ENCODE assay signal across 9 cellular contexts in genomic region chr3:103991461-103992115, GRCh38.
DNase-seq lines count a peak whose midpoint lies in the region; ATAC-seq and TF ChIP-seq lines count a peak whose summit lies in the region.
"Had no signal": no experiment of that assay in that cellular context is flagged by ENCODE, and none has a peak within 500 bp of the region (broad histone marks: within the 10 kb centered on the region; RNA-seq: fewer than 3 reads in every experiment).

No MANE protein-coding gene starts in this region.

- H3K36me3 ChIP-seq in GM06990 (ENCODE audit: control insufficient read depth, insufficient read depth, low read length) = no peaks in the 10 kb centered on the region
- no peaks in the 10 kb centered on the region for H3K36me3 ChIP-seq in adipocyte (ENCODE audit: control insufficient read depth, insufficient read depth, low read length, severe bottlenecking)
- no peaks in the 10 kb centered on the region for H3K36me3 ChIP-seq in mesenchymal stem cell (ENCODE audit: control insufficient read depth in 1 of 2, insufficient read depth in 2 of 2, low read depth in 1 of 2, low read length in 2 of 2)

- H3K14ac ChIP-seq in mesenchymal stem cell (ENCODE audit: low read length in 2 of 2) = no peak overlapping the region

- no peak overlapping the region for H3K9ac ChIP-seq in adipocyte (ENCODE audit: low read length)
- H3K9ac ChIP-seq in mesenchymal stem cell (ENCODE audit: low read length) = no peak overlapping the region

- no peak overlapping the region for H3K27ac ChIP-seq in mesenchymal stem cell (ENCODE audit: low read length, poor library complexity, severe bottlenecking)

- H3K4me1 ChIP-seq in adipocyte (ENCODE audit: control insufficient read depth, insufficient read depth, low read length) = no peaks in the 10 kb centered on the region
- no peaks in the 10 kb centered on the region for H3K4me1 ChIP-seq in mesenchymal stem cell (ENCODE audit: control insufficient read depth, insufficient read depth, low read depth, low read length)

- no peak overlapping the region for H2BK120ac ChIP-seq in mesenchymal stem cell (ENCODE audit: low read depth, low read length)

- no peak for DNase-seq in GM06990 (ENCODE audit: extremely low read depth, insufficient read length)
- peak; percentile 53 for DNase-seq in HT1080 (ENCODE audit: low read depth)
- peak; percentile 64 for DNase-seq in adipocyte (ENCODE audit: low read depth)
- peak; percentile 24 for DNase-seq in mesenchymal stem cell
- no peak for DNase-seq in retina
- no peak for DNase-seq in NCI-H510A (lab: John Stamatoyannopoulos, UW)
- DNase-seq: naive thymus-derived CD8-positive, alpha-beta T cell had no signal

- peak; percentile 63 for TF ChIP-seq CTCF in GM06990 (IDR thresholded peaks at IDR 0.05; ENCODE audit: insufficient read depth, low read length, poor library complexity, severe bottlenecking)

- H3K9me3 ChIP-seq in adipocyte (ENCODE audit: control insufficient read depth, low read length) (no peaks in the 10 kb centered on the region), mesenchymal stem cell (ENCODE audit: control insufficient read depth, low read length) (no peaks in the 10 kb centered on the region)

- no peak overlapping the region for H2BK12ac ChIP-seq in mesenchymal stem cell (ENCODE audit: low read length in 2 of 2)

- no peak overlapping the region for H3K4ac ChIP-seq in mesenchymal stem cell (ENCODE audit: low read depth in 1 of 2, low read length in 2 of 2)

- H3K27me3 ChIP-seq in GM06990 (replicated peaks; ENCODE audit: control insufficient read depth, insufficient read depth, low read length) (no peaks in the 10 kb centered on the region), adipocyte (replicated peaks; ENCODE audit: control insufficient read depth, insufficient read depth, low read length) (no peaks in the 10 kb centered on the region), mesenchymal stem cell (ENCODE audit: control insufficient read depth in 1 of 2, insufficient read depth in 1 of 2, low read length in 2 of 2) (no peaks in the 10 kb centered on the region)

- ATAC-seq in HG02870 (IDR thresholded peaks at IDR 0.05; ENCODE audit: unreplicated experiment) (no peak), GM21447 (IDR thresholded peaks at IDR 0.05; ENCODE audit: unreplicated experiment) (no peak)
- ATAC-seq: naive thymus-derived CD8-positive, alpha-beta T cell had no signal

- H2AFZ ChIP-seq in mesenchymal stem cell (ENCODE audit: low read depth, low read length) = no peak overlapping the region

- no peaks in the 10 kb centered on the region for H3K79me1 ChIP-seq in mesenchymal stem cell (replicated peaks; ENCODE audit: low read length, poor library complexity, severe bottlenecking)

- no peak overlapping the region for H2BK5ac ChIP-seq in mesenchymal stem cell (ENCODE audit: low read depth, low read length, poor library complexity, severe bottlenecking)

- no peak overlapping the region for H3K4me2 ChIP-seq in mesenchymal stem cell (ENCODE audit: low read length, poor library complexity, severe bottlenecking)

- H3K18ac ChIP-seq in mesenchymal stem cell (ENCODE audit: low read depth in 1 of 2, low read length in 2 of 2) = no peak overlapping the region

- H2AK5ac ChIP-seq in mesenchymal stem cell (ENCODE audit: low read length, severe bottlenecking) = no peak overlapping the region

- no peak overlapping the region for H2BK15ac ChIP-seq in mesenchymal stem cell (ENCODE audit: low read depth, poor library complexity, severe bottlenecking)

- no peak overlapping the region for H3K4me3 ChIP-seq in GM06990 (replicated peaks; ENCODE audit: low read depth, low read length)
- no peak overlapping the region for H3K4me3 ChIP-seq in adipocyte (ENCODE audit: low read length)
- H3K4me3 ChIP-seq in mesenchymal stem cell (ENCODE audit: insufficient read depth in 1 of 2, low read depth in 1 of 2, low read length in 2 of 2) = no peak overlapping the region

- H4K91ac ChIP-seq in mesenchymal stem cell (ENCODE audit: low read length) = no peak overlapping the region

- no peak overlapping the region for H4K8ac ChIP-seq in mesenchymal stem cell (ENCODE audit: low read length)

- 79% methylated on average over 5 of the region's 10 CpGs for WGBS in mesenchymal stem cell

- H3K23ac ChIP-seq in mesenchymal stem cell (ENCODE audit: low read length in 2 of 2) = no peak overlapping the region

Comparison
In these comparisons a context has a peak if more than half of its experiments do, and no peak if none do; other contexts are left out.
1. DNase-seq: peak in HT1080 (single experiment), adipocyte (single experiment) and mesenchymal stem cell (single experiment); none in GM06990 (single experiment), retina (single experiment) and NCI-H510A (single experiment).